ENCODE assay signal across 12 cellular contexts in genomic region chr5:112869948-112870347, GRCh38. TPM values are rescaled to one million over a fixed set of nuclear protein-coding genes. Genes with fewer than 3 reads are reported as not detected.
A peak's percentile ranks its signal among the peaks of the same experiment; 100 is the strongest.
DNase-seq lines count a peak whose midpoint lies in the region; ATAC-seq, FAIRE-seq and TF ChIP-seq lines count a peak whose summit lies in the region.
"Had no signal": no experiment of that assay in that cellular context is flagged by ENCODE, and none has a peak within 500 bp of the region (broad histone marks: within the 10 kb centered on the region; RNA-seq: fewer than 3 reads in every experiment).

No MANE protein-coding gene starts in this region.

- H3K36me3 ChIP-seq in adrenal gland (replicated peaks in 1 of 2): peaks cover 0 to 60% of the 10 kb centered on the region in 2 donors

- H3K4me1 Mint-ChIP-seq in T-helper 17 cell: peaks cover 24% of the 10 kb centered on the region

- ATAC-seq in GM19452 (IDR thresholded peaks at IDR 0.05; ENCODE audit: unreplicated experiment): peak; percentile 74
- peak; percentile 73 for ATAC-seq in HG02938 (IDR thresholded peaks at IDR 0.05; ENCODE audit: unreplicated experiment)
- peak; percentile 81 for ATAC-seq in T-helper 17 cell

- no peaks in the 10 kb centered on the region for H3K27me3 ChIP-seq in adrenal gland

- 92 to 100% (median 98%) methylated on average over 3 of the region's 3 CpGs for WGBS in adrenal gland, 4 donors

- peak overlapping the region; percentile 32 for H3K27ac Mint-ChIP-seq in T-helper 17 cell

- intact Hi-C loops in adrenal gland (cut with DNase I): loop anchor here in 1 of 2 donors (10.0 kb wide), 1 partner anchor 55 kb away; the partner anchor contains the start of gene REEP5

- no peak for TF ChIP-seq CTCF in adrenal gland (IDR thresholded peaks at IDR 0.05)

- H3K36me3 Mint-ChIP-seq in T-helper 17 cell (ENCODE audit: low read depth): peaks cover 2% of the 10 kb centered on the region

- no peak for TF ChIP-seq POLR2A in GM12892 (IDR thresholded peaks at IDR 0.05; ENCODE audit: low read depth, low read length)
- TF ChIP-seq POLR2A in adrenal gland (IDR thresholded peaks at IDR 0.05): no peak

- H3K4me1 ChIP-seq in adrenal gland (replicated peaks in 1 of 2): no peaks in the 10 kb centered on the region

- DNase-seq in GM12892 (ENCODE audit: insufficient read length) (peak; percentile 6), T-helper 17 cell (no peak), NCI-H748 treated with DMSO at 0.1 percent for 48 hours (lab: John Stamatoyannopoulos, UW) (no peak), GM19239 (ENCODE audit: insufficient read length, low spot score) (no peak), DMS79 treated with DMSO at 0.1 percent for 48 hours (lab: John Stamatoyannopoulos, UW) (no peak), adrenal gland (no peak)
- DNase-seq: amniotic stem cell, NCI-H1694 had no signal

- no peak overlapping the region for H3K4me3 Mint-ChIP-seq in T-helper 17 cell

- H3K9me3 ChIP-seq in T-helper 17 cell (ENCODE audit: control insufficient read depth, low read length, poor library complexity, severe bottlenecking) (no peaks in the 10 kb centered on the region), adrenal gland (replicated peaks in 1 of 3) (no peaks in the 10 kb centered on the region)

- no peaks in the 10 kb centered on the region for H3K27me3 Mint-ChIP-seq in T-helper 17 cell

- peak; percentile 24 for FAIRE-seq in GM12892 (lab: Jason Lieb, UNC)
- FAIRE-seq in GM19239 (lab: Jason Lieb, UNC): no peak
- FAIRE-seq: D721Med had no signal

- H3K4me3 ChIP-seq in adrenal gland: no peak overlapping the region
- H3K4me3 ChIP-seq: skin epidermis had no signal

- no peak overlapping the region for H3K27ac ChIP-seq in adrenal gland
- H3K27ac ChIP-seq: skin epidermis had no signal

RNA-seq across cellular contexts. Expression of gene SRP19, which starts 8.9 kb away (rescaled TPM):
- 69.2 TPM for polyA plus RNA-seq in GM12892 (2012; ENCODE audit: missing spikeins)
- total RNA-seq in T-helper 17 cell (10 to 100 TPM; 39.9 to 43.0 TPM), adrenal gland (10 to 100 TPM; 18.4 to 82.7 (median 41.8) TPM)
- 100 to 1,000 TPM in 2 of 3 donors, 10 to 100 TPM in 1; 91.1 to 247 (median 150) TPM for polyA plus RNA-seq in adrenal gland

RNA-seq across cellular contexts. Expression of gene REEP5, which starts 52.1 kb away (rescaled TPM):
- 25.6 TPM for polyA plus RNA-seq in GM12892 (2012; ENCODE audit: missing spikeins)
- total RNA-seq in T-helper 17 cell: 10 to 100 TPM; 38.1 to 46.5 TPM
- total RNA-seq in adrenal gland: 100 to 1,000 TPM in 7 of 8 donors, 10 to 100 TPM in 1; 84.6 to 198 (median 173) TPM
- 100 to 1,000 TPM in 2 of 3 donors, 10 to 100 TPM in 1; 73.8 to 187 (median 107) TPM for polyA plus RNA-seq in adrenal gland
